30 cellular contexts compared by ENCODE assay signal in genomic region chr2:178016612-178017011, GRCh38. TPM values are rescaled to one million over a fixed set of nuclear protein-coding genes. Genes with fewer than 3 reads are reported as not detected.
"Had no signal": no experiment of that assay in that cellular context is flagged by ENCODE, and none has a peak within 500 bp of the region (broad histone marks: within the 10 kb centered on the region; RNA-seq: fewer than 3 reads in every experiment).

No MANE protein-coding gene starts in this region.

- H3K27me3 ChIP-seq: colonic mucosa, esophagus muscularis mucosa, esophagus squamous epithelium, foreskin keratinocyte, gastrocnemius medialis, gastroesophageal sphincter, heart left ventricle, heart right ventricle had no signal

- H3K9me3 ChIP-seq: colonic mucosa, esophagus muscularis mucosa, esophagus squamous epithelium, gastrocnemius medialis, gastroesophageal sphincter had no signal

- DNase-seq: colonic mucosa; cortex of kidney; dermis blood vessel endothelial cell; dorsolateral prefrontal cortex; effector CD4-positive, alpha-beta T cell; effector CD8-positive, alpha-beta T cell; effector memory CD4-positive, alpha-beta T cell; effector memory CD8-positive, alpha-beta T cell; endodermal cell; erythroblast; esophagus squamous epithelium; foreskin fibroblast; foreskin keratinocyte; foreskin melanocyte; gastrocnemius medialis; glutamatergic neuron; head of caudate nucleus; heart left ventricle; heart right ventricle had no signal

- H3K27ac ChIP-seq: colonic mucosa, coronary artery, dorsolateral prefrontal cortex, epithelial cell of prostate, esophagus muscularis mucosa, esophagus squamous epithelium, foreskin keratinocyte, gastrocnemius medialis, gastroesophageal sphincter, heart left ventricle, heart right ventricle had no signal

- H3K36me3 ChIP-seq: colonic mucosa, esophagus muscularis mucosa, esophagus squamous epithelium, gastrocnemius medialis, gastroesophageal sphincter, heart left ventricle, heart right ventricle had no signal

- FAIRE-seq: colon, endometrium, endothelial cell of umbilical vein, frontal cortex had no signal

- H3K4me3 ChIP-seq: colonic mucosa, coronary artery, dorsolateral prefrontal cortex, esophagus muscularis mucosa, esophagus squamous epithelium, gastrocnemius medialis, gastroesophageal sphincter, heart left ventricle, heart right ventricle had no signal

- H3K4me1 ChIP-seq: colonic mucosa, esophagus muscularis mucosa, esophagus squamous epithelium, foreskin keratinocyte, gastrocnemius medialis, gastroesophageal sphincter, heart left ventricle, heart right ventricle had no signal

- ATAC-seq: effector memory CD8-positive, alpha-beta T cell; esophagus mucosa; foreskin keratinocyte; gastrocnemius medialis; gastroesophageal sphincter; heart left ventricle; heart right ventricle had no signal

RNA-seq across cellular contexts. Expression of gene PDE11A, which starts 56.0 kb away (rescaled TPM):
- total RNA-seq: esophagus mucosa, glomerular endothelial cell had no signal
- polyA plus RNA-seq: esophagus had no signal
